ENCODE assay signal across 1 cellular context in genomic region chr6:96197241-96197640, GRCh38.
TF ChIP-seq lines count a peak whose summit lies in the region.

No MANE protein-coding gene starts in this region.

TF ChIP-seq in H1, 55 proteins besides CTCF, POLR2A, EP300 and RAD21 (continued from another document):
- TF ChIP-seq SP1 (IDR thresholded peaks at IDR 0.05; ENCODE audit: low read depth, low read length) (no peak), KDM1A (IDR thresholded peaks at IDR 0.05; ENCODE audit: borderline replicate concordance, low read length) (no peak), SIRT6 (IDR thresholded peaks at IDR 0.05; ENCODE audit: low read length) (no peak), SIN3A (conservative IDR thresholded peaks at IDR 0.05 in 1 of 2, IDR thresholded peaks at IDR 0.05 in 1 of 2; ENCODE audit: low read depth in 1 of 2, low read length in 2 of 2) (no peak), HDAC6 (IDR thresholded peaks at IDR 0.05; ENCODE audit: low read depth, low read length) (no peak), RBBP5 (IDR thresholded peaks at IDR 0.05; ENCODE audit: borderline replicate concordance, low read depth, low read length) (no peak), BRCA1 (IDR thresholded peaks at IDR 0.05; ENCODE audit: low read depth, low read length) (no peak), MAX (IDR thresholded peaks at IDR 0.05) (no peak), SP4 (IDR thresholded peaks at IDR 0.05; ENCODE audit: low read length) (no peak), NRF1 (IDR thresholded peaks at IDR 0.05; ENCODE audit: low read depth, low read length) (no peak), TCF12 (IDR thresholded peaks at IDR 0.05; ENCODE audit: low read depth, low read length) (no peak), CBX5 (IDR thresholded peaks at IDR 0.05; ENCODE audit: low read depth, low read length) (no peak)
